In the genomic region with DNA sequence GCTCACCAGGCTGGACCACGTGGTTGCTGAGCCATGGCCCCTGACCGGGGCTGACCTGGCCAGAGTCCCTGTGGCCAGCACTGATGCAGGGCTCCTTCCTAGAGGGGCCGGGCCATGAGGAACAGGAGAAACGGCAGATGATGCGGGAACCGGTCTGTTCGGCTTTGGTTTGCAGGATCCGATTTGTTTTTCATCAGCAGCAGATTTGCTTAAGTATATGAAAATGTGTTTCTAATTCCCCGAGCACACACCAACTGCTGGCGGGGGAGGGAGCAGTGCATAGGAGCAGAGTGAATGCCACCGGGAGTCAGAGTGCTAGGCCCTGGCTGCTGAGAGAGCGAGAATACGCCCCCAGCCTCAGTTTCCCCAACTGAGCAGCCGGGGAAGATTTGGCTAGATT, we compare ENCODE assay signal across 25 cellular contexts. TPM values are rescaled to one million over a fixed set of nuclear protein-coding genes. Genes with fewer than 3 reads are reported as not detected.
DNase-seq lines count a peak whose midpoint lies in the region; ATAC-seq, FAIRE-seq and TF ChIP-seq lines count a peak whose summit lies in the region.
"Had no signal": no experiment of that assay in that cellular context is flagged by ENCODE, and none has a peak within 500 bp of the region (broad histone marks: within the 10 kb centered on the region; RNA-seq: fewer than 3 reads in every experiment).

No MANE protein-coding gene starts in this region.

- no peak overlapping the region for H3K4me3 Mint-ChIP-seq in endodermal cell
- H3K4me3 Mint-ChIP-seq in activated T-cell treated with anti-CD3 and anti-CD28 coated beads, Interleukin-2, amount 50 U/mL, for 24 hours, result no peak overlapping the region
- H3K4me3 Mint-ChIP-seq: CD4-positive, CD25-positive, alpha-beta regulatory T cell; T-cell had no signal

- no peak overlapping the region for H3K9ac ChIP-seq in endodermal cell (ENCODE audit: extremely low read depth, low read length, poor library complexity, severe bottlenecking)
- H3K9ac ChIP-seq: BLaER1 had no signal

- ATAC-seq in HG03571 (IDR thresholded peaks at IDR 0.05; ENCODE audit: unreplicated experiment), result no peak
- ATAC-seq: GM12878, T-cell had no signal

- H3K27me3 ChIP-seq in endodermal cell (ENCODE audit: control insufficient read depth, insufficient read depth, low read length, poor library complexity, severe bottlenecking) (no peaks in the 10 kb centered on the region), small intestine (ENCODE audit: control insufficient read depth in 2 of 2, insufficient read depth in 2 of 2, low read length in 2 of 2) (no peaks in the 10 kb centered on the region)
- H3K27me3 ChIP-seq: BLaER1 had no signal

- H3K4me1 Mint-ChIP-seq in endodermal cell, result no peaks in the 10 kb centered on the region
- no peaks in the 10 kb centered on the region for H3K4me1 Mint-ChIP-seq in activated T-cell treated with anti-CD3 and anti-CD28 coated beads, Interleukin-2, amount 50 U/mL, for 24 hours (ENCODE audit: low read depth)
- H3K4me1 Mint-ChIP-seq: CD4-positive, CD25-positive, alpha-beta regulatory T cell; T-cell had no signal

- DNase-seq in AG10803 (ENCODE audit: low read depth), result peak; percentile 22
- DNase-seq in D721Med (ENCODE audit: insufficient read length, low spot score), result peak; percentile 73
- peak; percentile 84 for DNase-seq in NCI-H82 (lab: John Stamatoyannopoulos, UW)
- DNase-seq in endodermal cell, result no peak
- DNase-seq in cerebellum (ENCODE audit: low spot score), result no peak
- no peak for DNase-seq in activated T-cell treated with anti-CD3 and anti-CD28 coated beads, Interleukin-2, amount 50 U/mL, for 24 hours
- no peak for DNase-seq in small intestine
- DNase-seq: CD4-positive, CD25-positive, alpha-beta regulatory T cell; DMS79; EL; GDM1; GOT3; HCEC 1CT; KBM-7; MV-4-11; NCI-H1105 treated with DMSO at 0.1 percent for 48 hours; NCI-H1694; NCI-H2081; RPMI8226; SHP77; T-cell had no signal

- no peaks in the 10 kb centered on the region for H3K9me3 Mint-ChIP-seq in endodermal cell
- no peaks in the 10 kb centered on the region for H3K9me3 Mint-ChIP-seq in activated T-cell treated with anti-CD3 and anti-CD28 coated beads, Interleukin-2, amount 50 U/mL, for 24 hours
- H3K9me3 Mint-ChIP-seq: T-cell had no signal

- H3K4me1 ChIP-seq in endodermal cell (ENCODE audit: control insufficient read depth, insufficient read depth, low read length) (no peaks in the 10 kb centered on the region), small intestine (ENCODE audit: control insufficient read depth in 2 of 2, insufficient read depth in 1 of 2, low read depth in 1 of 2, low read length in 1 of 2) (no peaks in the 10 kb centered on the region)

- no peak for FAIRE-seq in D721Med (lab: Jason Lieb, UNC)
- FAIRE-seq in small intestine (lab: Jason Lieb, UNC), result no peak
- FAIRE-seq: GM12878 had no signal

- H3K36me3 ChIP-seq in endodermal cell (ENCODE audit: control insufficient read depth, insufficient read depth, low read length), result no peaks in the 10 kb centered on the region
- H3K36me3 ChIP-seq in small intestine (ENCODE audit: control insufficient read depth in 2 of 2, insufficient read depth in 2 of 2, low read length in 2 of 2), result no peaks in the 10 kb centered on the region

- peaks cover 2% of the 10 kb centered on the region for H3K36me3 Mint-ChIP-seq in endodermal cell (ENCODE audit: low read depth)
- no peaks in the 10 kb centered on the region for H3K36me3 Mint-ChIP-seq in activated T-cell treated with anti-CD3 and anti-CD28 coated beads, Interleukin-2, amount 50 U/mL, for 24 hours (ENCODE audit: low read depth)
- H3K36me3 Mint-ChIP-seq: CD4-positive, CD25-positive, alpha-beta regulatory T cell had no signal

- TF ChIP-seq CTCF in AG10803 (conservative IDR thresholded peaks at IDR 0.05; ENCODE audit: low read length) (no peak), D721Med (IDR thresholded peaks at IDR 0.05; ENCODE audit: insufficient read depth, missing control alignments) (no peak), endodermal cell (conservative IDR thresholded peaks at IDR 0.05) (no peak)

- peak overlapping the region; percentile 4 for H3K27ac Mint-ChIP-seq in endodermal cell
- H3K27ac Mint-ChIP-seq in activated T-cell treated with anti-CD3 and anti-CD28 coated beads, Interleukin-2, amount 50 U/mL, for 24 hours, result no peak overlapping the region
- H3K27ac Mint-ChIP-seq: CD4-positive, CD25-positive, alpha-beta regulatory T cell; T-cell had no signal

- peaks cover under 1% of the 10 kb centered on the region for H3K27me3 Mint-ChIP-seq in endodermal cell (ENCODE audit: insufficient read depth)
- H3K27me3 Mint-ChIP-seq in activated T-cell treated with anti-CD3 and anti-CD28 coated beads, Interleukin-2, amount 50 U/mL, for 24 hours, result peaks cover 7% of the 10 kb centered on the region

- H3K4me3 ChIP-seq in AG10803 (ENCODE audit: low read length) (no peak overlapping the region), endodermal cell (ENCODE audit: low read length) (no peak overlapping the region), small intestine (ENCODE audit: low read depth in 1 of 2, low read length in 2 of 2) (no peak overlapping the region)
- H3K4me3 ChIP-seq: BLaER1, GM12878 had no signal

- H3K27ac ChIP-seq in endodermal cell (ENCODE audit: low read depth, low read length) (no peak overlapping the region), small intestine (ENCODE audit: low read depth in 1 of 2, low read length in 1 of 2) (no peak overlapping the region)
- H3K27ac ChIP-seq: BLaER1 had no signal

- WGBS in endodermal cell (ENCODE audit: insufficient coverage in 1 of 2, insufficient read length in 1 of 2), 2 experiments, result 78 to 84% methylated on average over 11 to 14 of the region's 14 CpGs
- 45 to 61% (median 51%) methylated on average over 14 of the region's 14 CpGs for WGBS in small intestine, 3 donors

- no peaks in the 10 kb centered on the region for H3K9me3 ChIP-seq in endodermal cell (ENCODE audit: control insufficient read depth, low read length)
- no peaks in the 10 kb centered on the region for H3K9me3 ChIP-seq in small intestine (ENCODE audit: control insufficient read depth, low read depth)
- H3K9me3 ChIP-seq: BLaER1 had no signal

RNA-seq across cellular contexts. Expression of gene NTNG2, which starts 13.6 kb away (rescaled TPM):
- total RNA-seq in endodermal cell (1 to 10 TPM; 1.3 TPM), cerebellum (25.0 TPM)
- 2.8 TPM for polyA plus RNA-seq in endodermal cell (2013, experiment 1 of 2)
- 2.3 TPM for polyA plus RNA-seq in endodermal cell (2013, experiment 2 of 2)
- polyA plus RNA-seq in small intestine, result under 1 TPM; 0.33 to 0.67 (median 0.54) TPM
- total RNA-seq: MCF 10A had no signal

Comparison
In these comparisons a context has a peak if more than half of its experiments do, and no peak if none do; other contexts are left out.
1. DNase-seq: peak in AG10803 (single experiment), D721Med (single experiment) and NCI-H82 (single experiment); none in endodermal cell (single experiment), cerebellum (single experiment), activated T-cell treated with anti-CD3 and anti-CD28 coated beads, Interleukin-2, amount 50 U/mL, for 24 hours (single experiment) and small intestine (single experiment).
2. RNA of gene NTNG2, which starts 13.6 kb away (total RNA-seq): 25.0 TPM in cerebellum (single experiment); 1.3 TPM in endodermal cell; every median in the first group is over 10 times any median in the second.